ENCODE assay signal across 8 cellular contexts in genomic region chr3:123202451-123202850, GRCh38. TPM values are rescaled to one million over a fixed set of nuclear protein-coding genes. Genes with fewer than 3 reads are reported as not detected.
DNase-seq lines count a peak whose midpoint lies in the region; ATAC-seq, FAIRE-seq and TF ChIP-seq lines count a peak whose summit lies in the region.

No MANE protein-coding gene starts in this region.

- no peaks in the 10 kb centered on the region for H3K27me3 ChIP-seq in astrocyte (ENCODE audit: insufficient read depth, low read length)
- H3K27me3 ChIP-seq in layer of hippocampus (ENCODE audit: control insufficient read depth, insufficient read depth, low read length), result no peaks in the 10 kb centered on the region
- H3K27me3 ChIP-seq in tibial nerve, result no peaks in the 10 kb centered on the region

- TF ChIP-seq CTCF in astrocyte (IDR thresholded peaks at IDR 0.05; ENCODE audit: insufficient read depth, low read depth, low read length), result no peak
- no peak for TF ChIP-seq CTCF in tibial nerve (IDR thresholded peaks at IDR 0.05)

- no peaks in the 10 kb centered on the region for H3K27me3 Mint-ChIP-seq in astrocyte (ENCODE audit: low read depth, unreplicated experiment)

- peak overlapping the region; percentile 97 for H3K4me2 ChIP-seq in astrocyte (ENCODE audit: low read length)

- peak overlapping the region; percentile 89 for H3K27ac Mint-ChIP-seq in astrocyte (ENCODE audit: unreplicated experiment)

- no peak for ATAC-seq in GM21528 (IDR thresholded peaks at IDR 0.05; ENCODE audit: low FRiP score, unreplicated experiment)

- H3K4me1 ChIP-seq in astrocyte (ENCODE audit: insufficient read depth, low read length) (peaks cover 11% of the 10 kb centered on the region), tibial nerve (peaks cover 0 to 22% (median 7%) of the 10 kb centered on the region in 4 donors)

- peaks cover 2% of the 10 kb centered on the region for H3K4me1 Mint-ChIP-seq in astrocyte (ENCODE audit: low read depth, unreplicated experiment)

- peak overlapping the region; percentile 94 for H3K4me3 Mint-ChIP-seq in astrocyte (ENCODE audit: unreplicated experiment)

- H3K9me3 ChIP-seq in astrocyte (ENCODE audit: insufficient read depth, low read depth, low read length) (no peaks in the 10 kb centered on the region), tibial nerve (no peaks in the 10 kb centered on the region)

- H3K9ac ChIP-seq in astrocyte (ENCODE audit: low read length), result peak overlapping the region; percentile 98

- in situ Hi-C loops in KBM-7 (cut with MboI; ENCODE audit: low pct_unique_long_range_greater_than_20kb, low sequenced_read_pairs), result no loop called here

- H2AFZ ChIP-seq in astrocyte (ENCODE audit: low read depth, low read length), result peak overlapping the region; percentile 94

- H3K36me3 ChIP-seq in astrocyte (ENCODE audit: insufficient read depth, low read length) (no peaks in the 10 kb centered on the region), tibial nerve (no peaks in the 10 kb centered on the region)

- DNase-seq in D341Med (ENCODE audit: low spot score) (peak; percentile 65), KBM-7 (peak; percentile 28), astrocyte (ENCODE audit: low read depth) (no peak), tibial nerve (ENCODE audit: low spot score in 2 of 2) (no peak), kidney glomerular epithelial cell (lab: John Stamatoyannopoulos, UW) (no peak), NCI-H2196 (lab: John Stamatoyannopoulos, UW; ENCODE audit: unreplicated experiment) (no peak)

- H3K79me2 ChIP-seq in astrocyte (ENCODE audit: insufficient read depth, low read length), result peaks cover 39% of the 10 kb centered on the region

- no peak for FAIRE-seq in astrocyte (lab: Jason Lieb, UNC)

- no peaks in the 10 kb centered on the region for H3K36me3 Mint-ChIP-seq in astrocyte (ENCODE audit: low read depth, unreplicated experiment)

- H3K27ac ChIP-seq in astrocyte (ENCODE audit: low read depth, low read length) (peak overlapping the region; percentile 87), layer of hippocampus (ENCODE audit: low read depth, low read length) (peak overlapping the region; percentile 67), tibial nerve (peak overlapping the region; percentile 69 to 95 (median 91))

- H3K9me3 Mint-ChIP-seq in astrocyte (ENCODE audit: unreplicated experiment), result peaks cover 2% of the 10 kb centered on the region

- peaks cover 3% of the 10 kb centered on the region for H4K20me1 ChIP-seq in astrocyte (ENCODE audit: insufficient read depth, low read length)

- 3 to 4% methylated on average over 7 of the region's 7 CpGs for WGBS in tibial nerve, 2 donors

- no peak for TF ChIP-seq EP300 in tibial nerve (IDR thresholded peaks at IDR 0.05)

- TF ChIP-seq POLR2A in tibial nerve (IDR thresholded peaks at IDR 0.05), result no peak

- H3K4me3 ChIP-seq in astrocyte (ENCODE audit: insufficient read depth, low read depth, low read length) (peak overlapping the region; percentile 85), tibial nerve (peak overlapping the region; percentile 72 to 87 (median 84))

RNA-seq across cellular contexts. Expression of gene SEC22A, which starts 0.7 kb away (rescaled TPM):
- total RNA-seq in astrocyte (10.9 and 16.9 TPM in 2 replicates), tibial nerve (10 to 100 TPM; 17.7 to 49.4 (median 24.2) TPM)

Comparison
In these comparisons a context has a peak if more than half of its experiments do, and no peak if none do; other contexts are left out.
1. DNase-seq: peak in D341Med (single experiment) and KBM-7 (single experiment); none in astrocyte (single experiment), tibial nerve (0 of 2), kidney glomerular epithelial cell (single experiment) and NCI-H2196 (single experiment).
2. Peak in every context shown above with its lines, with median percentiles within 50 percentile points of each other: H3K27ac ChIP-seq.